8 cellular contexts compared by ENCODE assay signal in the genomic region with DNA sequence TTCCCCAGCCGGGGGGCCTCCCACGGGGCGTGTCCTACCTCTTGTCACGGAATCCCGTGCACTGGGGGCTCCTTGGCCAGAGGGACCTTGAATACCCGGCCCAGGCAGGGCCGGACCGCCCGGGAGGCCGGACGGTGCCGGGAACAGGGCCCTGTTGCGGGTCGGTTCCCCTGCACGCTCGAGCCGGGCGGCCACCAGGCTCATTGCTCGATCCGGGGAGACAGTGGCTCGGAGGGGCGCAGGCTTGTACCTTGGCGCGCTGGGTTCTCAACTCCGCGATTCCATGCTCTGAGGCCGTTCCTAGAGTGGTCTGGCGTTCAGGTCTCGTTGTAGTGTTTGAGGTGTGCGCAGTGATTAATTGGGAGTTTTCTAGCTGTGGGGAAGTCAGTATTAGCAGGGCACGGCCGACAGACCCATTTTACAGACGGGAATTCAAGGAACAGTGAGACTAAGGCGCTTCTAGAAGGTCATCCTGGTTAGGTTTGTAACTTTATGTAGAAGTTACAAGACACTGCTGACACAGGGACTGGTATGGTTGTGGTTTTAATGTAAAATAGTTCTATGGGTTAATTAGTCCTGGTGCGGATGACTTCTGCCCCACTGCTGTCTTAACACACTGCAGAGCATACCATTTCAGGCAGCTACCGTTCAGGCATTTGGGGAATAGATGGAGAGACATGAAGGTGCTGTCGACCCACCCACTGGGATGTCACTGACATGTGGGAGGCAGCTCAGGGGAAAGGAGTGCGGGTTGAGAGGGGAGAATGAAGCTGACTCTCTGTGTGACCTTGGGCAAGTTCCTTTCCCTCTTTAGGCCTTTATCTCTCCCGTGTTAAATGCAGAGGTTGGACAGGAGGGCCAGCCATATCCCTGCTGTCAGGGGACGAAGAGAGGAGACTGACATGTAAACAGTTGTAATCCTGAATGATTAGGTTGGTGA. TPM values are rescaled to one million over a fixed set of nuclear protein-coding genes. Genes with fewer than 3 reads are reported as not detected.
DNase-seq lines count a peak whose midpoint lies in the region; ATAC-seq, FAIRE-seq and TF ChIP-seq lines count a peak whose summit lies in the region.

No MANE protein-coding gene starts in this region.

- peaks cover 4 to 15% of the 10 kb centered on the region in 2 experiments for H3K36me3 ChIP-seq in keratinocyte (ENCODE audit: control insufficient read depth in 2 of 2, extremely low read depth in 1 of 2, insufficient read depth in 2 of 2, low read length in 2 of 2)

- H3K4me1 Mint-ChIP-seq in stimulated activated naive CD8-positive, alpha-beta T cell treated with anti-CD3 and anti-CD28 coated beads, Interleukin-15, amount 100 ng/mL, for 72 hours, result peaks cover 58% of the 10 kb centered on the region

- H3K9me3 ChIP-seq in keratinocyte (ENCODE audit: control insufficient read depth, low read depth, low read length), result no peaks in the 10 kb centered on the region

- TF ChIP-seq CTCF in keratinocyte (optimal IDR thresholded peaks at IDR 0.05 in 1 of 3, IDR thresholded peaks at IDR 0.05 in 1 of 3, conservative IDR thresholded peaks at IDR 0.05 in 1 of 3; ENCODE audit: extremely low read depth in 1 of 3, insufficient read depth in 2 of 3, low read length in 3 of 3), result no peak

- H3K27me3 ChIP-seq in keratinocyte (ENCODE audit: control insufficient read depth, extremely low read depth, insufficient read depth, low read length), result no peaks in the 10 kb centered on the region

- DNase-seq in DMS53 (lab: John Stamatoyannopoulos, UW) (peak; percentile 54), DMS53 treated with DMSO at 0.1 percent for 48 hours (lab: John Stamatoyannopoulos, UW; ENCODE audit: unreplicated experiment) (no peak), keratinocyte (ENCODE audit: low read depth, low spot score) (no peak), NCI-H510A (lab: John Stamatoyannopoulos, UW) (no peak), mucosa of gallbladder (ENCODE audit: low spot score) (no peak)
- no peak for DNase-seq in stimulated activated naive CD8-positive, alpha-beta T cell treated with anti-CD3 and anti-CD28 coated beads, Interleukin-15, amount 100 ng/mL, for 72 hours

- H3K4me1 ChIP-seq in keratinocyte (ENCODE audit: control insufficient read depth, extremely low read depth, insufficient read depth, low read length), result peaks cover 23% of the 10 kb centered on the region

- no peak for FAIRE-seq in keratinocyte (lab: Jason Lieb, UNC)

- peak overlapping the region; percentile 99 for H3K9ac ChIP-seq in keratinocyte (ENCODE audit: control insufficient read depth, extremely low read depth, insufficient read depth, low read length)

- H3K79me2 ChIP-seq in keratinocyte (ENCODE audit: control insufficient read depth, insufficient read depth, low read length), result peaks cover 58% of the 10 kb centered on the region

- H3K9me3 Mint-ChIP-seq in stimulated activated naive CD8-positive, alpha-beta T cell treated with anti-CD3 and anti-CD28 coated beads, Interleukin-15, amount 100 ng/mL, for 72 hours, result no peaks in the 10 kb centered on the region

- H3K27me3 Mint-ChIP-seq in stimulated activated naive CD8-positive, alpha-beta T cell treated with anti-CD3 and anti-CD28 coated beads, Interleukin-15, amount 100 ng/mL, for 72 hours, result no peaks in the 10 kb centered on the region

- peak overlapping the region; percentile 93 to 99 for H3K27ac Mint-ChIP-seq in stimulated activated naive CD8-positive, alpha-beta T cell treated with anti-CD3 and anti-CD28 coated beads, Interleukin-15, amount 100 ng/mL, for 72 hours

- H3K4me3 ChIP-seq in keratinocyte (ENCODE audit: control insufficient read depth in 2 of 3, extremely low read depth in 1 of 3, insufficient read depth in 2 of 3, low read depth in 1 of 3, low read length in 3 of 3), result peak overlapping the region; percentile 77 to 96 (median 95)

- H3K4me2 ChIP-seq in keratinocyte (ENCODE audit: control insufficient read depth, extremely low read depth, insufficient read depth, low read depth, low read length), result peak overlapping the region; percentile 96

- H3K27ac ChIP-seq in angular gyrus (ENCODE audit: low read depth, low read length), result peak overlapping the region; percentile 52
- H3K27ac ChIP-seq in keratinocyte (ENCODE audit: control insufficient read depth, insufficient read depth, low read length), result peak overlapping the region; percentile 83

- dilution Hi-C loops in keratinocyte (cut with MboI; ENCODE audit: extremely low pct_ligation_motif_present, low sequenced_read_pairs), result no loop called here

- no peaks in the 10 kb centered on the region for H3K9me1 ChIP-seq in keratinocyte (ENCODE audit: control insufficient read depth, extremely low read depth, insufficient read depth, low read length)

- peak overlapping the region; percentile 76 for H2AFZ ChIP-seq in keratinocyte (ENCODE audit: control insufficient read depth, low read length)

- H4K20me1 ChIP-seq in keratinocyte (ENCODE audit: control insufficient read depth, extremely low read depth, insufficient read depth, low read length), result peaks cover 6% of the 10 kb centered on the region

- ATAC-seq in HG03469 (IDR thresholded peaks at IDR 0.05; ENCODE audit: unreplicated experiment), result peak; percentile 11
- no peak for ATAC-seq in stimulated activated naive CD8-positive, alpha-beta T cell treated with anti-CD3 and anti-CD28 coated beads, Interleukin-15, amount 100 ng/mL, for 72 hours

- peak overlapping the region; percentile 97 to 99 for H3K4me3 Mint-ChIP-seq in stimulated activated naive CD8-positive, alpha-beta T cell treated with anti-CD3 and anti-CD28 coated beads, Interleukin-15, amount 100 ng/mL, for 72 hours

RNA-seq across cellular contexts. Expression of a gene that starts 0.6 kb away (rescaled TPM):
- 44.6 to 74.6 TPM (median 47.1 TPM) in 3 replicates for polyA plus RNA-seq in keratinocyte
- 167 TPM for polyA plus RNA-seq in keratinocyte (2011; ENCODE audit: low read depth)
- polyA plus RNA-seq in keratinocyte (2011; cell fraction: cytosol; rRNA removed), result 53.5 and 67.8 TPM in 2 replicates
- polyA plus RNA-seq in keratinocyte (2011; cell fraction: nucleus; rRNA removed), result 88.7 and 102 TPM in 2 replicates
- polyA plus RNA-seq in keratinocyte (2012; ENCODE audit: low replicate concordance), result 66.0 and 67.4 TPM in 2 replicates
- polyA minus RNA-seq in keratinocyte, result 80.3 to 169 TPM (median 87.7 TPM) in 3 replicates
- 92.7 TPM for polyA minus RNA-seq in keratinocyte (2011; cell fraction: cytosol; rRNA and poly(A)+ RNA removed)
- 63.9 and 65.5 TPM in 2 replicates for polyA minus RNA-seq in keratinocyte (2011; cell fraction: nucleus; rRNA and poly(A)+ RNA removed)
- total RNA-seq in mucosa of gallbladder, result 149 TPM

RNA-seq across cellular contexts. Expression of a gene that starts 9.9 kb away (rescaled TPM):
- not detected in 3 replicates for polyA plus RNA-seq in keratinocyte
- not detected for polyA plus RNA-seq in keratinocyte (2011; ENCODE audit: low read depth)
- polyA plus RNA-seq in keratinocyte (2011; cell fraction: cytosol; rRNA removed), result not detected in 2 replicates
- polyA plus RNA-seq in keratinocyte (2011; cell fraction: nucleus; rRNA removed), result not detected in 2 replicates
- not detected in 2 replicates for polyA plus RNA-seq in keratinocyte (2012; ENCODE audit: low replicate concordance)
- not detected in 3 replicates for polyA minus RNA-seq in keratinocyte
- polyA minus RNA-seq in keratinocyte (2011; cell fraction: cytosol; rRNA and poly(A)+ RNA removed), result not detected
- polyA minus RNA-seq in keratinocyte (2011; cell fraction: nucleus; rRNA and poly(A)+ RNA removed), result not detected in 2 replicates
- 24.8 TPM for total RNA-seq in mucosa of gallbladder

RNA-seq across cellular contexts. Expression of a gene that starts 13.7 kb away (rescaled TPM):
- polyA plus RNA-seq in keratinocyte, result not detected in 3 replicates
- polyA plus RNA-seq in keratinocyte (2011; ENCODE audit: low read depth), result not detected
- not detected in 2 replicates for polyA plus RNA-seq in keratinocyte (2011; cell fraction: cytosol; rRNA removed)
- polyA plus RNA-seq in keratinocyte (2011; cell fraction: nucleus; rRNA removed), result not detected in 2 replicates
- not detected in 2 replicates for polyA plus RNA-seq in keratinocyte (2012; ENCODE audit: low replicate concordance)
- polyA minus RNA-seq in keratinocyte, result not detected in 3 replicates
- polyA minus RNA-seq in keratinocyte (2011; cell fraction: cytosol; rRNA and poly(A)+ RNA removed), result not detected
- not detected in 2 replicates for polyA minus RNA-seq in keratinocyte (2011; cell fraction: nucleus; rRNA and poly(A)+ RNA removed)
- total RNA-seq in mucosa of gallbladder, result not detected

RNA-seq across cellular contexts. Expression of a gene that starts 41.4 kb away (rescaled TPM):
- 0.40 to 0.79 TPM (median 0.65 TPM) in 3 replicates for polyA plus RNA-seq in keratinocyte
- polyA plus RNA-seq in keratinocyte (2011; ENCODE audit: low read depth), result not detected
- polyA plus RNA-seq in keratinocyte (2011; cell fraction: cytosol; rRNA removed), result 0.24 and 0.64 TPM in 2 replicates
- polyA plus RNA-seq in keratinocyte (2011; cell fraction: nucleus; rRNA removed), result 0.28 TPM in 1 of 2 replicates, not detected in the other
- polyA plus RNA-seq in keratinocyte (2012; ENCODE audit: low replicate concordance), result 1.3 TPM in 1 of 2 replicates, not detected in the other
- polyA minus RNA-seq in keratinocyte, result 0.54 TPM in 1 of 3 replicates, not detected in the others
- polyA minus RNA-seq in keratinocyte (2011; cell fraction: cytosol; rRNA and poly(A)+ RNA removed), result not detected
- not detected in 2 replicates for polyA minus RNA-seq in keratinocyte (2011; cell fraction: nucleus; rRNA and poly(A)+ RNA removed)
- 103 TPM for total RNA-seq in mucosa of gallbladder

RNA-seq across cellular contexts. Expression of a gene that starts 45.5 kb away (rescaled TPM):
- 3.6 to 7.3 TPM (median 4.5 TPM) in 3 replicates for polyA plus RNA-seq in keratinocyte
- polyA plus RNA-seq in keratinocyte (2011; ENCODE audit: low read depth), result 3.0 TPM
- polyA plus RNA-seq in keratinocyte (2011; cell fraction: cytosol; rRNA removed), result 4.3 and 9.4 TPM in 2 replicates
- polyA plus RNA-seq in keratinocyte (2011; cell fraction: nucleus; rRNA removed), result 5.5 and 8.3 TPM in 2 replicates
- polyA plus RNA-seq in keratinocyte (2012; ENCODE audit: low replicate concordance), result 7.7 and 10.2 TPM in 2 replicates
- polyA minus RNA-seq in keratinocyte, result 3.4 to 7.1 TPM (median 4.6 TPM) in 3 replicates
- polyA minus RNA-seq in keratinocyte (2011; cell fraction: cytosol; rRNA and poly(A)+ RNA removed), result 19.0 TPM
- 4.9 and 5.5 TPM in 2 replicates for polyA minus RNA-seq in keratinocyte (2011; cell fraction: nucleus; rRNA and poly(A)+ RNA removed)
- total RNA-seq in mucosa of gallbladder, result 12.2 TPM
